14 cellular contexts compared by ENCODE assay signal in genomic region chr3:45923755-45924154, GRCh38. TPM values are rescaled to one million over a fixed set of nuclear protein-coding genes. Genes with fewer than 3 reads are reported as not detected.
DNase-seq lines count a peak whose midpoint lies in the region; ATAC-seq and TF ChIP-seq lines count a peak whose summit lies in the region.
"Had no signal": no experiment of that assay in that cellular context is flagged by ENCODE, and none has a peak within 500 bp of the region (broad histone marks: within the 10 kb centered on the region; RNA-seq: fewer than 3 reads in every experiment).

No MANE protein-coding gene starts in this region.

- no peak overlapping the region for H3K4me3 ChIP-seq in fibroblast of lung (replicated peaks in 1 of 4; ENCODE audit: control extremely low read depth in 1 of 4, insufficient read depth in 1 of 4, low read depth in 3 of 4, low read length in 4 of 4)

- CTCF ChIA-PET in activated naive CD4-positive, alpha-beta T cell treated with anti-CD3 and anti-CD28 coated beads, Interleukin-2, amount 10 ng/mL, durations not matched to agents 7 days and 5 days (lab: Charles Lee): interaction anchor here (0.7 to 10.0 kb wide), 3 partner anchors 162 to 414 kb away, joined by 3 to 87 read pairs (median 3); no protein-coding TSS in a partner anchor

- no peaks in the 10 kb centered on the region for H3K9me3 Mint-ChIP-seq in activated naive CD4-positive, alpha-beta T cell treated with anti-CD3 and anti-CD28 coated beads, Interleukin-2, amount 10 ng/mL, durations not matched to agents 7 days and 5 days
- H3K9me3 Mint-ChIP-seq: T-helper 2 cell treated with Interferon-gamma antibody and Interleukin-4, amounts not matched to agents 5 μg/mL and 100 μg/mL, for 36 hours had no signal

- H3K4me2 ChIP-seq in fibroblast of lung (ENCODE audit: extremely low read depth, insufficient read depth, low read length): no peak overlapping the region

- H3K27me3 ChIP-seq in fibroblast of lung (ENCODE audit: control insufficient read depth, insufficient read depth, low read length): no peaks in the 10 kb centered on the region

- H3K36me3 ChIP-seq in fibroblast of lung (ENCODE audit: control insufficient read depth, insufficient read depth, low read length): peaks cover 11% of the 10 kb centered on the region

- no peak overlapping the region for H3K9ac ChIP-seq in fibroblast of lung (ENCODE audit: insufficient read depth, low read length)

- ATAC-seq in stimulated activated naive CD8-positive, alpha-beta T cell treated with anti-CD3 and anti-CD28 coated beads, Interleukin-15, Interleukin-2, amounts not matched to agents 100 U/mL and 50 U/mL, for 24 hours: peak; percentile 50
- ATAC-seq in HG03095 (IDR thresholded peaks at IDR 0.05; ENCODE audit: unreplicated experiment): no peak

- H3K27ac Mint-ChIP-seq in activated naive CD4-positive, alpha-beta T cell treated with anti-CD3 and anti-CD28 coated beads, Interleukin-2, amount 10 ng/mL, durations not matched to agents 7 days and 5 days: peak overlapping the region; percentile 34
- H3K27ac Mint-ChIP-seq: T-helper 2 cell treated with Interferon-gamma antibody and Interleukin-4, amounts not matched to agents 5 μg/mL and 100 μg/mL, for 36 hours had no signal

- no peak overlapping the region for H2AFZ ChIP-seq in fibroblast of lung (ENCODE audit: low read length)

- no peak overlapping the region for H3K4me3 Mint-ChIP-seq in activated naive CD4-positive, alpha-beta T cell treated with anti-CD3 and anti-CD28 coated beads, Interleukin-2, amount 10 ng/mL, durations not matched to agents 7 days and 5 days
- H3K4me3 Mint-ChIP-seq: T-helper 2 cell treated with Interferon-gamma antibody and Interleukin-4, amounts not matched to agents 5 μg/mL and 100 μg/mL, for 36 hours had no signal

- no peak overlapping the region for H3K27ac ChIP-seq in fibroblast of lung (ENCODE audit: insufficient read depth, low read length)
- H3K27ac ChIP-seq: HL-60 had no signal

- H3K4me1 Mint-ChIP-seq in activated naive CD4-positive, alpha-beta T cell treated with anti-CD3 and anti-CD28 coated beads, Interleukin-2, amount 10 ng/mL, durations not matched to agents 7 days and 5 days: peaks cover 9% of the 10 kb centered on the region

- no peaks in the 10 kb centered on the region for H4K20me1 ChIP-seq in fibroblast of lung (ENCODE audit: control insufficient read depth, extremely low read depth, insufficient read depth, low read length)

- H3K9me3 ChIP-seq in fibroblast of lung (ENCODE audit: control insufficient read depth, insufficient read depth, low read depth, low read length): no peaks in the 10 kb centered on the region

- H3K36me3 Mint-ChIP-seq in activated naive CD4-positive, alpha-beta T cell treated with anti-CD3 and anti-CD28 coated beads, Interleukin-2, amount 10 ng/mL, durations not matched to agents 7 days and 5 days: peaks cover 63% of the 10 kb centered on the region

- H3K4me1 ChIP-seq in fibroblast of lung (ENCODE audit: control insufficient read depth, extremely low read depth, insufficient read depth, low read length): peaks cover 11% of the 10 kb centered on the region

- TF ChIP-seq CTCF in fibroblast of lung (conservative IDR thresholded peaks at IDR 0.05 in 1 of 2, IDR thresholded peaks at IDR 0.05 in 1 of 2; ENCODE audit: low read depth in 1 of 2, low read length in 2 of 2): no peak

- no peaks in the 10 kb centered on the region for H3K79me2 ChIP-seq in fibroblast of lung (ENCODE audit: control insufficient read depth, insufficient read depth, low read length)

- no peak for DNase-seq in activated naive CD4-positive, alpha-beta T cell treated with anti-CD3 and anti-CD28 coated beads, Interleukin-2, amount 10 ng/mL, durations not matched to agents 7 days and 5 days
- DNase-seq in activated naive CD4-positive, alpha-beta T cell treated with anti-CD3 and anti-CD28 coated beads, Interleukin-2, amount 50 U/mL, for 16 hours: no peak
- DNase-seq in RPMI7951 (ENCODE audit: low read depth) (peak; percentile 66), fibroblast of lung (ENCODE audit: low read depth in 2 of 2) (peak; percentile 18 to 35), medulla oblongata (ENCODE audit: extremely low spot score) (no peak), GOT3 (lab: John Stamatoyannopoulos, UW) (no peak)
- no peak for DNase-seq in stimulated activated naive CD8-positive, alpha-beta T cell treated with anti-CD3 and anti-CD28 coated beads, Interleukin-15, Interleukin-2, amounts not matched to agents 100 U/mL and 50 U/mL, for 24 hours
- DNase-seq: activated CD4-positive, alpha-beta T cell treated with anti-CD3 and anti-CD28 coated beads, Interleukin-2, amount 50 U/mL, for 48 hours; NCI-H2081 treated with DMSO at 0.1 percent for 48 hours; NCI-H774 had no signal

- H3K27me3 Mint-ChIP-seq in activated naive CD4-positive, alpha-beta T cell treated with anti-CD3 and anti-CD28 coated beads, Interleukin-2, amount 10 ng/mL, durations not matched to agents 7 days and 5 days: no peaks in the 10 kb centered on the region

RNA-seq across cellular contexts. Expression of gene CXCR6, which starts 19.5 kb away (rescaled TPM):
- total RNA-seq in RPMI7951 (2014; rRNA removed; shearing (Covaris generic)): not detected in 2 replicates
- not detected in 2 replicates for total RNA-seq in fibroblast of lung
- 0.02 TPM in 1 of 2 replicates, not detected in the other for polyA plus RNA-seq in fibroblast of lung
- polyA plus RNA-seq in fibroblast of lung (2012): 0.05 and 0.15 TPM in 2 replicates
- polyA minus RNA-seq in fibroblast of lung (ENCODE audit: low replicate concordance): not detected in 2 replicates
- total RNA-seq: osteocyte had no signal

RNA-seq across cellular contexts. Expression of gene CCR9, which starts 37.4 kb away (rescaled TPM):
- total RNA-seq in RPMI7951 (2014; rRNA removed; shearing (Covaris generic)): not detected in 2 replicates
- not detected in 2 replicates for total RNA-seq in fibroblast of lung
- polyA plus RNA-seq in fibroblast of lung: not detected in 2 replicates
- polyA plus RNA-seq in fibroblast of lung (2012): not detected in 2 replicates
- polyA minus RNA-seq in fibroblast of lung (ENCODE audit: low replicate concordance): not detected in 2 replicates
- total RNA-seq: osteocyte had no signal

Comparison
In these comparisons a context has a peak if more than half of its experiments do, and no peak if none do; other contexts are left out.
1. DNase-seq: peak in RPMI7951 (single experiment) and fibroblast of lung (2 of 2); none in activated naive CD4-positive, alpha-beta T cell treated with anti-CD3 and anti-CD28 coated beads, Interleukin-2, amount 10 ng/mL, durations not matched to agents 7 days and 5 days (single experiment), activated naive CD4-positive, alpha-beta T cell treated with anti-CD3 and anti-CD28 coated beads, Interleukin-2, amount 50 U/mL, for 16 hours (single experiment), stimulated activated naive CD8-positive, alpha-beta T cell treated with anti-CD3 and anti-CD28 coated beads, Interleukin-15, Interleukin-2, amounts not matched to agents 100 U/mL and 50 U/mL, for 24 hours (single experiment), medulla oblongata (single experiment) and GOT3 (single experiment).